14 cellular contexts compared by ENCODE assay signal in the genomic region with DNA sequence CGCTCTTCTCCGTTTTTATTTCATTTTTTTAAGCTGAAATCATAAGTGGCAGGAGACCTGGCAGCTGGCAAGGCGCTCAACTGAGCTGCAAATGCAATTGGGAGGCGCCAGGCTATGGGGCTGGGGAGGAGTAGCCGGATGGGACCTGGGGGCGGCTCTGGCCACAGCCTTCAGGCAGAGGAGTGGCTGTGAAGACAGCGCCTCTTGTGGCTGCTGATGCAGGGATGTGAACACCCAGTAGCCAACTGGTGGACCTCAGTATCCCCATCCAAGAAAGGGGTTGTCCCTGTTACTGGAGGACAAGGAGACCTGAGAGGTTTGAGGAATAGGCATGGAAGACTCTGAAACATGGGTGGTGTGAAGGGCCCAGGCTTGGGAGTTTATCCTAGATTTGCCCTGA. TPM values are rescaled to one million over a fixed set of nuclear protein-coding genes. Genes with fewer than 3 reads are reported as not detected.
DNase-seq lines count a peak whose midpoint lies in the region; ATAC-seq, FAIRE-seq and TF ChIP-seq lines count a peak whose summit lies in the region.
"Had no signal": no experiment of that assay in that cellular context is flagged by ENCODE, and none has a peak within 500 bp of the region (broad histone marks: within the 10 kb centered on the region; RNA-seq: fewer than 3 reads in every experiment).

No MANE protein-coding gene starts in this region.

- TF ChIP-seq CTCF in GM12865 (IDR thresholded peaks at IDR 0.05; ENCODE audit: insufficient read depth, low read depth, low read length, missing control alignments) (peak; percentile 57), LNCAP (IDR thresholded peaks at IDR 0.05) (peak; percentile 22; the same call in 1 of the 2 replicates), K562 (IDR thresholded peaks at IDR 0.05 in 2 of 3, conservative IDR thresholded peaks at IDR 0.05 in 1 of 3; ENCODE audit: insufficient read depth in 2 of 3, low read depth in 1 of 3, low read length in 3 of 3) (peak; percentile 77 to 88 (median 86)), nephron progenitor cell (IDR thresholded peaks at IDR 0.05) (peak; percentile 42)

- H3K9me1 ChIP-seq in K562 (ENCODE audit: control insufficient read depth, insufficient read depth, low read length), result peaks cover 7% of the 10 kb centered on the region

- POLR2A ChIA-PET in K562 (lab: Yijun Ruan, JAX), result interaction anchor here (1.0 kb wide), 1 partner anchor 120 kb away, joined by 3 read pairs; no protein-coding TSS in a partner anchor

- H4K20me1 ChIP-seq in K562 (replicated peaks; ENCODE audit: control insufficient read depth, insufficient read depth, low read length), result peaks cover 13% of the 10 kb centered on the region; the same call in 1 of the 2 replicates

- H3K9me3 ChIP-seq in K562 (replicated peaks; ENCODE audit: control insufficient read depth, insufficient read depth, low read depth, low read length), result no peaks in the 10 kb centered on the region

- H3K4me3 ChIP-seq in GM12865 (ENCODE audit: low read depth, low read length) (no peak overlapping the region), K562 (no peak overlapping the region)

- no TSS peak for BruUV-seq in K562 (replicated peaks; lab: Mats Ljungman, UMichigan)

- H3K27me3 Mint-ChIP-seq in nephron progenitor cell (ENCODE audit: low read depth, poor library complexity), result peaks cover 46% of the 10 kb centered on the region

- peaks cover 0 to 17% of the 10 kb centered on the region in 2 experiments; a peak in 3 of 5 replicates for H3K4me1 ChIP-seq in K562 (replicated peaks in 1 of 2; ENCODE audit: control insufficient read depth in 2 of 2, insufficient read depth in 2 of 2, low read length in 2 of 2)

- peak; percentile 86 for FAIRE-seq in K562 (lab: Jason Lieb, UNC)

- ATAC-seq in K562 (peak; percentile 91), GM18861 (IDR thresholded peaks at IDR 0.05; ENCODE audit: unreplicated experiment) (no peak)
- ATAC-seq: activated T-cell treated with anti-CD3 and anti-CD28 coated beads, Interleukin-2, amount 50 U/mL, for 72 hours had no signal

- peaks cover 6% of the 10 kb centered on the region for H3K9me3 Mint-ChIP-seq in nephron progenitor cell
- H3K9me3 Mint-ChIP-seq: activated T-cell treated with anti-CD3 and anti-CD28 coated beads, Interleukin-2, amount 50 U/mL, for 72 hours had no signal

- WGBS in K562 (ENCODE audit: insufficient coverage, low coverage, missing lambda C conversion rate), result 4% methylated on average over 7 of the region's 7 CpGs

- no peak overlapping the region for H3K4me2 ChIP-seq in K562 (ENCODE audit: insufficient read depth, low read length)

- no peak overlapping the region for H3K27ac ChIP-seq in K562 (ENCODE audit: extremely low read depth, low read depth, low read length)

- CTCF ChIA-PET in K562 (lab: Yijun Ruan, JAX; ENCODE audit: low intra/inter-chr PET ratio), result interaction anchor here (0.7 to 4.0 kb wide), 3 partner anchors 135 to 200 kb away, joined by 3 to 84 read pairs (median 6); no protein-coding TSS in a partner anchor

- no peaks in the 10 kb centered on the region for H3K36me3 ChIP-seq in K562 (ENCODE audit: control insufficient read depth, insufficient read depth, low read length)

- no peak for TF ChIP-seq EP300 in K562 (IDR thresholded peaks at IDR 0.05; ENCODE audit: low read length)

- no peak overlapping the region for H2AFZ ChIP-seq in K562 (ENCODE audit: low read depth, low read length)

- intact Hi-C loops in K562 (cut with micrococcal nuclease), result loop anchor here (1.0 to 5.0 kb wide), 3 partner anchors 73 to 328 kb away; a partner anchor contains a TSS

- no peaks in the 10 kb centered on the region for H3K36me3 Mint-ChIP-seq in nephron progenitor cell (ENCODE audit: low read depth)

- peaks cover 22% of the 10 kb centered on the region for H3K4me1 Mint-ChIP-seq in nephron progenitor cell

- peaks cover 35 to 67% of the 10 kb centered on the region in 2 experiments for H3K27me3 ChIP-seq in K562 (ENCODE audit: control insufficient read depth in 2 of 2, insufficient read depth in 2 of 2, low read length in 2 of 2)

- peak; percentile 45 to 65; a peak in 3 of 4 replicates for TF ChIP-seq RAD21 in K562 (CRISPR knock-in tag; conservative IDR thresholded peaks at IDR 0.05 in 1 of 2, IDR thresholded peaks at IDR 0.05 in 1 of 2)

- DNase-seq in GM12865 (ENCODE audit: low read depth) (peak; percentile 31), K562 (ENCODE audit: extremely low read depth in 1 of 4, low spot score in 3 of 4) (peak; percentile 81 to 91 (median 88)), nephron progenitor cell (peak; percentile 45), NCI-H2196 treated with DMSO at 0.1 percent for 48 hours (lab: John Stamatoyannopoulos, UW; ENCODE audit: unreplicated experiment) (no peak), GF-D8 (lab: John Stamatoyannopoulos, UW) (no peak), inferior parietal cortex (ENCODE audit: extremely low spot score) (no peak)
- DNase-seq: activated T-cell treated with anti-CD3 and anti-CD28 coated beads, Interleukin-2, amount 50 U/mL, for 72 hours; effector memory CD4-positive, alpha-beta T cell; kidney glomerular epithelial cell; stimulated activated CD8-positive, alpha-beta memory T cell treated with anti-CD3 and anti-CD28 coated beads, Interleukin-4, amount 100 ng/mL, for 48 hours had no signal

- no peak overlapping the region for H3K27ac Mint-ChIP-seq in nephron progenitor cell
- H3K27ac Mint-ChIP-seq: activated T-cell treated with anti-CD3 and anti-CD28 coated beads, Interleukin-2, amount 50 U/mL, for 72 hours had no signal

- no peak overlapping the region for H3K4me3 Mint-ChIP-seq in nephron progenitor cell
- H3K4me3 Mint-ChIP-seq: activated T-cell treated with anti-CD3 and anti-CD28 coated beads, Interleukin-2, amount 50 U/mL, for 72 hours had no signal

- H3K9ac ChIP-seq in K562 (ENCODE audit: insufficient read depth in 1 of 2, low read depth in 2 of 2, low read length in 2 of 2), result peak overlapping the region in 1 of 2 experiments; percentile 54; a peak in 1 of 4 replicates

- no peaks in the 10 kb centered on the region for H3K79me2 ChIP-seq in K562 (ENCODE audit: control insufficient read depth, insufficient read depth, low read length)

- TF ChIP-seq POLR2A in K562 (conservative IDR thresholded peaks at IDR 0.05), result no peak

- in situ Hi-C loops in K562 (cut with MboI), result loop anchor here (5.0 kb wide), 2 partner anchors 134 to 429 kb away; no protein-coding TSS in a partner anchor

TF ChIP-seq in K562, 482 proteins besides CTCF, POLR2A, EP300 and RAD21 (continues in another document):
- TF ChIP-seq RBM14 (IDR thresholded peaks at IDR 0.05; ENCODE audit: borderline replicate concordance, insufficient read depth, low read depth, low read length) (no peak), BCL6 (CRISPR knock-in tag; IDR thresholded peaks at IDR 0.05) (no peak), ILK (tag; IDR thresholded peaks at IDR 0.05; ENCODE audit: borderline replicate concordance, low read depth) (no peak), BDP1 (IDR thresholded peaks at IDR 0.05; ENCODE audit: insufficient read depth, insufficient read length) (no peak), SMAD2 (IDR thresholded peaks at IDR 0.05; ENCODE audit: low read depth, low read length) (no peak), ZNF583 (CRISPR knock-in tag; IDR thresholded peaks at IDR 0.05) (no peak), RB1 (IDR thresholded peaks at IDR 0.05; ENCODE audit: low read depth) (0 out of 2 replicates have a peak, but pooled peaks have one; percentile 17)
- TF ChIP-seq, protein P1, sequence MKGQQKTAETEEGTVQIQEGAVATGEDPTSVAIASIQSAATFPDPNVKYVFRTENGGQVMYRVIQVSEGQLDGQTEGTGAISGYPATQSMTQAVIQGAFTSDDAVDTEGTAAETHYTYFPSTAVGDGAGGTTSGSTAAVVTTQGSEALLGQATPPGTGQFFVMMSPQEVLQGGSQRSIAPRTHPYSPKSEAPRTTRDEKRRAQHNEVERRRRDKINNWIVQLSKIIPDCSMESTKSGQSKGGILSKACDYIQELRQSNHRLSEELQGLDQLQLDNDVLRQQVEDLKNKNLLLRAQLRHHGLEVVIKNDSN (CRISPR knock-in tag; IDR thresholded peaks at IDR 0.05), result no peak

RNA-seq across cellular contexts. Expression of a gene that starts 12.6 kb away (rescaled TPM):
- not detected in 2 replicates for total RNA-seq in K562 (2011; cell fraction: chromatin; rRNA removed; ENCODE audit: low replicate concordance)
- total RNA-seq in K562 (2011; cell fraction: nucleolus; rRNA removed), result not detected in 2 replicates
- total RNA-seq in K562 (2011; cell fraction: nucleoplasm; rRNA removed), result not detected in 2 replicates
- not detected in 2 replicates for total RNA-seq in K562 (2014; rRNA removed)
- not detected in 2 replicates for total RNA-seq in K562 (2014; rRNA removed; fragmentation: Illumina TruSeq; extraction: Trizol)
- not detected in 2 replicates for total RNA-seq in K562 (2015; rRNA removed; fragmentation: Illumina TruSeq; extraction: Trizol)
- not detected in 2 replicates for total RNA-seq in K562 (2021)
- not detected in 2 replicates for polyA plus RNA-seq in K562 (2011; rRNA removed)
- polyA plus RNA-seq in K562 (2011; cell fraction: cytosol; rRNA removed), result not detected in 2 replicates
- not detected in 2 replicates for polyA plus RNA-seq in K562 (2011; cell fraction: nucleus; rRNA removed)
- not detected in 2 replicates for polyA plus RNA-seq in K562 (2012)
- not detected in 2 replicates for polyA plus RNA-seq in K562 (2014; fragmentation: Illumina TruSeq; extraction: Trizol)
- not detected for polyA plus RNA-seq in K562 (2014; fragmentation: Nextera tagmentation; extraction: Ambion mirVana)
- polyA plus RNA-seq in K562 (2014; rRNA removed), result not detected in 2 replicates
- not detected in 2 replicates for polyA minus RNA-seq in K562 (2011; rRNA and poly(A)+ RNA removed)
- polyA minus RNA-seq in K562 (2011; cell fraction: cytosol; rRNA and poly(A)+ RNA removed), result not detected in 2 replicates
- polyA minus RNA-seq in K562 (2011; cell fraction: nucleus; rRNA and poly(A)+ RNA removed), result not detected in 2 replicates
- total RNA-seq: activated T-cell treated with anti-CD3 and anti-CD28 coated beads, Interleukin-2, amount 50 U/mL, for 72 hours; renal cortical epithelial cell; T-helper 2 cell treated with Interferon-gamma antibody and Interleukin-4, amounts not matched to agents 100 ng/mL and 5 ng/mL, for 36 hours had no signal

RNA-seq across cellular contexts. Expression of a gene that starts 20.9 kb away (rescaled TPM):
- total RNA-seq in K562 (2011; cell fraction: chromatin; rRNA removed; ENCODE audit: low replicate concordance), result not detected in 2 replicates
- not detected in 2 replicates for total RNA-seq in K562 (2011; cell fraction: nucleolus; rRNA removed)
- not detected in 2 replicates for total RNA-seq in K562 (2011; cell fraction: nucleoplasm; rRNA removed)
- total RNA-seq in K562 (2014; rRNA removed) (not detected in 2 replicates), K562 (2014; rRNA removed; fragmentation: Illumina TruSeq; extraction: Trizol) (not detected in 2 replicates), K562 (2015; rRNA removed; fragmentation: Illumina TruSeq; extraction: Trizol) (not detected in 2 replicates), K562 (2021) (not detected in 2 replicates)
- polyA plus RNA-seq in K562 (2011; rRNA removed) (not detected in 2 replicates), K562 (2014; fragmentation: Illumina TruSeq; extraction: Trizol) (not detected in 2 replicates), K562 (2014; fragmentation: Nextera tagmentation; extraction: Ambion mirVana) (not detected), K562 (2014; rRNA removed) (not detected in 2 replicates)
- polyA plus RNA-seq in K562 (2011; cell fraction: cytosol; rRNA removed), result not detected in 2 replicates
- polyA plus RNA-seq in K562 (2011; cell fraction: nucleus; rRNA removed), result not detected in 2 replicates
- not detected in 2 replicates for polyA plus RNA-seq in K562 (2012)
- polyA minus RNA-seq in K562 (2011; rRNA and poly(A)+ RNA removed), result not detected in 2 replicates
- polyA minus RNA-seq in K562 (2011; cell fraction: cytosol; rRNA and poly(A)+ RNA removed), result not detected in 2 replicates
- not detected in 2 replicates for polyA minus RNA-seq in K562 (2011; cell fraction: nucleus; rRNA and poly(A)+ RNA removed)
- total RNA-seq: activated T-cell treated with anti-CD3 and anti-CD28 coated beads, Interleukin-2, amount 50 U/mL, for 72 hours; renal cortical epithelial cell; T-helper 2 cell treated with Interferon-gamma antibody and Interleukin-4, amounts not matched to agents 100 ng/mL and 5 ng/mL, for 36 hours had no signal

Comparison
In these comparisons a context has a peak if more than half of its experiments do, and no peak if none do; other contexts are left out.
1. DNase-seq: peak in GM12865 (single experiment), K562 (4 of 4) and nephron progenitor cell (single experiment); none in NCI-H2196 treated with DMSO at 0.1 percent for 48 hours (single experiment), GF-D8 (single experiment) and inferior parietal cortex (single experiment).
2. CTCF ChIP-seq: peak in every context shown above with its lines; median percentile 86 in K562; 57 in GM12865; 42 in nephron progenitor cell; 22 in LNCAP.